26 cellular contexts compared by ENCODE assay signal in the genomic region with DNA sequence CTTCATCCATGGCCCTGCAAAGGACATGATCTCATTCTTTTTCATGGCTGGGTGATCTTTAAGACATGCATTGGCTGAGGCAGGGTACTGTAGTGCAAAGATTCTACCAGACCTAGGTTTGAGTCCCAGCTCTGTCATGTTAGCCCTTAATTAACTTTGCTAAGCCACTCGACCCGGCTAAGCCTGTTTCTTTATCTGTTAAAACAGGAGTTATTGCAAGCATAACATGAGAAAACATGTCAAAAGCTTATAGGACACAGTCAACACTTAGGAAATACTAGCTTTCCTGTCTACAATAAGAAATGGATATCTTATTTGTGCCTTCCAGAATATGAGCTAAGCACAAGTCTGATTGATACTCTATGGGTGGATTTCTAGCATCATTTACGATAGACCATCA.
A peak's percentile ranks its signal among the peaks of the same experiment; 100 is the strongest.
DNase-seq lines count a peak whose midpoint lies in the region; ATAC-seq, FAIRE-seq and TF ChIP-seq lines count a peak whose summit lies in the region.
"Had no signal": no experiment of that assay in that cellular context is flagged by ENCODE, and none has a peak within 500 bp of the region (broad histone marks: within the 10 kb centered on the region; RNA-seq: fewer than 3 reads in every experiment).

No MANE protein-coding gene starts in this region.

- H3K4me3 ChIP-seq in GM23338 (no peak overlapping the region), bronchial epithelial cell (ENCODE audit: low read depth, low read length) (no peak overlapping the region), esophagus muscularis mucosa (no peak overlapping the region)
- H3K4me3 ChIP-seq: A549; BLaER1 treated with 17β-estradiol and CSF1 and Interleukin-3, amounts not matched to agents 10 nM and 100 nM; GM12878; GM23248 had no signal

- H3K4me1 ChIP-seq in GM23338 (ENCODE audit: insufficient read depth) (no peaks in the 10 kb centered on the region), esophagus muscularis mucosa (no peaks in the 10 kb centered on the region)
- H3K4me1 ChIP-seq: A549, BE2C had no signal

- CTCF ChIA-PET in activated naive CD4-positive, alpha-beta T cell treated with anti-CD3 and anti-CD28 coated beads for 36 hours (lab: Charles Lee): interaction anchor here (1.2 kb wide), 1 partner anchor 574 kb away, joined by 3 read pairs; no protein-coding TSS in a partner anchor

- H3K4me3 Mint-ChIP-seq in GM23338: no peak overlapping the region
- H3K4me3 Mint-ChIP-seq in activated naive CD4-positive, alpha-beta T cell treated with anti-CD3 and anti-CD28 coated beads for 36 hours: no peak overlapping the region
- H3K4me3 Mint-ChIP-seq: CD14-positive monocyte; CD4-positive, alpha-beta T cell; CD8-positive, alpha-beta memory T cell; H9 had no signal

- WGBS in esophagus muscularis mucosa: 88% methylated on average over 3 of the region's 3 CpGs

- intact Hi-C loops in esophagus muscularis mucosa (cut with DNase I): no loop called here
- intact Hi-C loops in activated naive CD4-positive, alpha-beta T cell treated with anti-CD3 and anti-CD28 coated beads for 36 hours (cut with micrococcal nuclease): no loop called here

- H3K9me2 ChIP-seq in GM23338 (ENCODE audit: insufficient read depth): peaks cover 5% of the 10 kb centered on the region; the same call in 1 of the 2 replicates

- no peak for FAIRE-seq in bronchial epithelial cell (lab: Jason Lieb, UNC)
- FAIRE-seq: A549, D721Med, GM12878, GM19239 had no signal

- ATAC-seq in GM23338: no peak
- ATAC-seq: A549, GM12878, HCT116 had no signal

- no peak overlapping the region for H3K27ac ChIP-seq in GM23338 (ENCODE audit: low read depth)
- H3K27ac ChIP-seq in esophagus muscularis mucosa (replicated peaks in 1 of 4): no peak overlapping the region
- H3K27ac ChIP-seq: A549; BLaER1 treated with 17β-estradiol and CSF1 and Interleukin-3, amounts not matched to agents 10 nM and 100 nM; GM23248 had no signal

- H3K36me3 Mint-ChIP-seq in GM23338 (ENCODE audit: low read depth): no peaks in the 10 kb centered on the region; the same call in 2 of the 3 replicates
- H3K36me3 Mint-ChIP-seq in activated naive CD4-positive, alpha-beta T cell treated with anti-CD3 and anti-CD28 coated beads for 36 hours (ENCODE audit: low read depth): no peaks in the 10 kb centered on the region
- H3K36me3 Mint-ChIP-seq: CD14-positive monocyte; CD8-positive, alpha-beta memory T cell had no signal

- TF ChIP-seq CTCF in GM23338 (conservative IDR thresholded peaks at IDR 0.05; ENCODE audit: low read depth in 2 of 2) (no peak), bronchial epithelial cell (IDR thresholded peaks at IDR 0.05; ENCODE audit: insufficient read depth, low read length, severe bottlenecking) (no peak), esophagus muscularis mucosa (IDR thresholded peaks at IDR 0.05) (no peak)

- peaks cover 0 to 8% (median 2%) of the 10 kb centered on the region in 4 donors for H3K9me3 ChIP-seq in esophagus muscularis mucosa
- H3K9me3 ChIP-seq: A549; BE2C; BLaER1 treated with 17β-estradiol and CSF1 and Interleukin-3, amounts not matched to agents 10 nM and 100 nM had no signal

- DNase-seq in GM23338 (ENCODE audit: low spot score): no peak
- DNase-seq in bronchial epithelial cell (ENCODE audit: low read depth): peak; percentile 54
- peak; percentile 19 for DNase-seq in esophagus muscularis mucosa (ENCODE audit: extremely low spot score)
- DNase-seq in ureter (ENCODE audit: low spot score): peak; percentile 48
- DNase-seq in activated naive CD4-positive, alpha-beta T cell treated with anti-CD3 and anti-CD28 coated beads for 36 hours: no peak
- DNase-seq in NCI-H510A treated with DMSO at 0.1 percent for 48 hours (lab: John Stamatoyannopoulos, UW): no peak
- DNase-seq in stimulated activated CD8-positive, alpha-beta memory T cell treated with anti-CD3 and anti-CD28 coated beads, Interleukin-4, amount 100 ng/mL, for 48 hours: no peak
- DNase-seq: 8988T; ACHN; AML-193; BE2C; CD4-positive, alpha-beta T cell; CD8-positive, alpha-beta memory T cell; DMS 273 treated with DMSO at 0.1 percent for 48 hours; DMS79; EL; GDM1; GM23248; H9 had no signal

- no peaks in the 10 kb centered on the region for H4K20me1 ChIP-seq in GM23338 (replicated peaks; ENCODE audit: insufficient read depth)
- H4K20me1 ChIP-seq: BLaER1 treated with 17β-estradiol and CSF1 and Interleukin-3, amounts not matched to agents 10 nM and 100 nM had no signal

- no peak overlapping the region for H3K27ac Mint-ChIP-seq in GM23338
- no peak overlapping the region for H3K27ac Mint-ChIP-seq in activated naive CD4-positive, alpha-beta T cell treated with anti-CD3 and anti-CD28 coated beads for 36 hours
- H3K27ac Mint-ChIP-seq: CD14-positive monocyte; CD4-positive, alpha-beta T cell; CD8-positive, alpha-beta memory T cell; H9 had no signal

- no peaks in the 10 kb centered on the region; the same call in 2 of the 3 replicates for H3K9me3 Mint-ChIP-seq in GM23338
- no peaks in the 10 kb centered on the region for H3K9me3 Mint-ChIP-seq in activated naive CD4-positive, alpha-beta T cell treated with anti-CD3 and anti-CD28 coated beads for 36 hours
- H3K9me3 Mint-ChIP-seq: CD4-positive, alpha-beta T cell had no signal

- peak overlapping the region; percentile 56; the same call in 1 of the 2 replicates for H2AFZ ChIP-seq in GM23338
- H2AFZ ChIP-seq: GM23248 had no signal

- peaks cover 2% of the 10 kb centered on the region for H3K27me3 Mint-ChIP-seq in GM23338 (ENCODE audit: insufficient read depth, low read depth, poor library complexity)
- H3K27me3 Mint-ChIP-seq in activated naive CD4-positive, alpha-beta T cell treated with anti-CD3 and anti-CD28 coated beads for 36 hours (ENCODE audit: low read depth): no peaks in the 10 kb centered on the region
- H3K27me3 Mint-ChIP-seq: CD4-positive, alpha-beta T cell; CD8-positive, alpha-beta memory T cell had no signal

- H3K36me3 ChIP-seq in GM23338 (ENCODE audit: insufficient read depth) (no peaks in the 10 kb centered on the region), bronchial epithelial cell (ENCODE audit: control insufficient read depth, insufficient read depth, low read length) (no peaks in the 10 kb centered on the region), esophagus muscularis mucosa (no peaks in the 10 kb centered on the region)
- H3K36me3 ChIP-seq: BE2C; BLaER1 treated with 17β-estradiol and CSF1 and Interleukin-3, amounts not matched to agents 10 nM and 100 nM had no signal

- no peak overlapping the region for H3K4me2 ChIP-seq in GM23338
- H3K4me2 ChIP-seq: A549 had no signal

- H3K79me2 ChIP-seq in GM23338 (replicated peaks; ENCODE audit: insufficient read depth): no peaks in the 10 kb centered on the region

- no peaks in the 10 kb centered on the region for H3F3A ChIP-seq in GM23338 (replicated peaks; ENCODE audit: low read depth)

- TF ChIP-seq POLR2A in esophagus muscularis mucosa (IDR thresholded peaks at IDR 0.05; ENCODE audit: low read depth): no peak

- no peak for TF ChIP-seq EP300 in esophagus muscularis mucosa (IDR thresholded peaks at IDR 0.05)

- H3K4me1 Mint-ChIP-seq in GM23338: no peaks in the 10 kb centered on the region
- no peaks in the 10 kb centered on the region for H3K4me1 Mint-ChIP-seq in activated naive CD4-positive, alpha-beta T cell treated with anti-CD3 and anti-CD28 coated beads for 36 hours (ENCODE audit: low read depth)
- H3K4me1 Mint-ChIP-seq: CD14-positive monocyte; CD8-positive, alpha-beta memory T cell; H9 had no signal

- H3K27me3 ChIP-seq in GM23338 (ENCODE audit: insufficient read depth): no peaks in the 10 kb centered on the region
- H3K27me3 ChIP-seq in bronchial epithelial cell (ENCODE audit: control insufficient read depth, insufficient read depth, low read length): no peaks in the 10 kb centered on the region
- H3K27me3 ChIP-seq in esophagus muscularis mucosa: peaks cover 0 to 3% (median 0%) of the 10 kb centered on the region in 4 donors
- H3K27me3 ChIP-seq: BE2C; BLaER1 treated with 17β-estradiol and CSF1 and Interleukin-3, amounts not matched to agents 10 nM and 100 nM had no signal

TF ChIP-seq in GM23338, 12 proteins besides CTCF, POLR2A, EP300 and RAD21 (continues in another document):
- no peak for TF ChIP-seq ZNF114 (CRISPR knock-in tag; IDR thresholded peaks at IDR 0.05)

Comparison
In these comparisons a context has a peak if more than half of its experiments do, and no peak if none do; other contexts are left out.
1. DNase-seq: peak in bronchial epithelial cell (single experiment), esophagus muscularis mucosa (single experiment) and ureter (single experiment); none in GM23338 (single experiment), activated naive CD4-positive, alpha-beta T cell treated with anti-CD3 and anti-CD28 coated beads for 36 hours (single experiment), NCI-H510A treated with DMSO at 0.1 percent for 48 hours (single experiment) and stimulated activated CD8-positive, alpha-beta memory T cell treated with anti-CD3 and anti-CD28 coated beads, Interleukin-4, amount 100 ng/mL, for 48 hours (single experiment).